19 cellular contexts compared by ENCODE assay signal in genomic region chr2:46117379-46117778, GRCh38.
DNase-seq lines count a peak whose midpoint lies in the region; ATAC-seq and TF ChIP-seq lines count a peak whose summit lies in the region.
"Had no signal": no experiment of that assay in that cellular context is flagged by ENCODE, and none has a peak within 500 bp of the region (broad histone marks: within the 10 kb centered on the region; RNA-seq: fewer than 3 reads in every experiment).

No MANE protein-coding gene starts in this region.

- H3K4me1 ChIP-seq in heart right ventricle, result peaks cover 6 to 77% (median 54%) of the 10 kb centered on the region in 9 donors
- peaks cover 2 to 60% (median 26%) of the 10 kb centered on the region in 5 donors for H3K4me1 ChIP-seq in subcutaneous abdominal adipose tissue (ENCODE audit: control insufficient read depth in 5 of 5, insufficient read depth in 5 of 5, low read length in 5 of 5)

- H3K27ac Mint-ChIP-seq in activated CD4-positive, alpha-beta memory T cell treated with anti-CD3 and anti-CD28 coated beads, Interleukin-2, amount 10 ng/mL, durations not matched to agents 7 days and 5 days, result no peak overlapping the region
- H3K27ac Mint-ChIP-seq: nephron had no signal

- H3K27me3 Mint-ChIP-seq in activated CD4-positive, alpha-beta memory T cell treated with anti-CD3 and anti-CD28 coated beads, Interleukin-2, amount 10 ng/mL, durations not matched to agents 7 days and 5 days, result no peaks in the 10 kb centered on the region

- WGBS in heart right ventricle, 2 donors, result 90 to 92% methylated on average over 2 of the region's 2 CpGs

- TF ChIP-seq CTCF in heart right ventricle (IDR thresholded peaks at IDR 0.05), result no peak
- no peak for TF ChIP-seq CTCF in fibroblast of the aortic adventitia (IDR thresholded peaks at IDR 0.05; ENCODE audit: insufficient read depth, low read length)

- H3K36me3 Mint-ChIP-seq in activated CD4-positive, alpha-beta memory T cell treated with anti-CD3 and anti-CD28 coated beads, Interleukin-2, amount 10 ng/mL, durations not matched to agents 7 days and 5 days (ENCODE audit: low read depth), result peaks cover 3% of the 10 kb centered on the region

- POLR2A ChIA-PET in activated CD4-positive, alpha-beta memory T cell treated with anti-CD3 and anti-CD28 coated beads, Interleukin-2, amount 10 ng/mL, durations not matched to agents 7 days and 5 days (lab: Charles Lee), result no interaction called here

- H3K4me3 ChIP-seq in heart right ventricle (no peak overlapping the region), fibroblast of the aortic adventitia (ENCODE audit: low read depth, low read length) (no peak overlapping the region), subcutaneous abdominal adipose tissue (ENCODE audit: low read depth in 1 of 5, low read length in 5 of 5) (no peak overlapping the region)
- H3K4me3 ChIP-seq: cardiac muscle cell, esophagus muscularis mucosa, spleen, upper lobe of right lung had no signal

- H3K9me3 ChIP-seq in heart right ventricle, result no peaks in the 10 kb centered on the region
- H3K9me3 ChIP-seq in subcutaneous abdominal adipose tissue (ENCODE audit: control insufficient read depth in 5 of 5, low read length in 5 of 5), result no peaks in the 10 kb centered on the region
- H3K9me3 ChIP-seq: esophagus muscularis mucosa, spleen, upper lobe of right lung had no signal

- CTCF ChIA-PET in activated CD4-positive, alpha-beta memory T cell treated with anti-CD3 and anti-CD28 coated beads, Interleukin-2, amount 10 ng/mL, durations not matched to agents 7 days and 5 days (lab: Charles Lee), result no interaction called here

- peak in 1 of 8 donors; percentile 66 for ATAC-seq in heart right ventricle
- ATAC-seq in Right ventricle myocardium inferior, result no peak
- ATAC-seq: upper lobe of right lung had no signal

- intact Hi-C loops in heart right ventricle (cut with DNase I) (loop anchor here in 2 of 10 donors (5.0 to 10.0 kb wide), 3 partner anchors 50 to 103 kb away; no protein-coding TSS in a partner anchor), Right ventricle myocardium inferior (cut with DNase I) (loop anchor here (2.0 kb wide), 1 partner anchor 23 kb away; no protein-coding TSS in a partner anchor)

- H3K4me1 Mint-ChIP-seq in activated CD4-positive, alpha-beta memory T cell treated with anti-CD3 and anti-CD28 coated beads, Interleukin-2, amount 10 ng/mL, durations not matched to agents 7 days and 5 days, result no peaks in the 10 kb centered on the region

- H3K36me3 ChIP-seq in heart right ventricle (no peaks in the 10 kb centered on the region), subcutaneous abdominal adipose tissue (ENCODE audit: control insufficient read depth in 5 of 5, insufficient read depth in 5 of 5, low read length in 5 of 5) (no peaks in the 10 kb centered on the region)
- H3K36me3 ChIP-seq: cardiac muscle cell, esophagus muscularis mucosa, spleen, upper lobe of right lung had no signal

- H3K27ac ChIP-seq in heart right ventricle (peak overlapping the region in 9 of 10 donors; percentile 56 to 89 (median 84)), subcutaneous abdominal adipose tissue (ENCODE audit: low read depth, low read length) (peak overlapping the region; percentile 19)
- H3K27ac ChIP-seq: cardiac muscle cell, upper lobe of right lung had no signal

- H3K9ac ChIP-seq in subcutaneous abdominal adipose tissue (ENCODE audit: low read length in 5 of 5), result no peak overlapping the region

- DNase-seq in heart right ventricle (no peak), Right ventricle myocardium inferior (ENCODE audit: missing footprints) (no peak), SW 1271 (lab: John Stamatoyannopoulos, UW) (peak; percentile 28 to 71), fibroblast of the aortic adventitia (ENCODE audit: low read depth) (peak; percentile 82), GF-D8 (lab: John Stamatoyannopoulos, UW) (no peak), NOMO-1 treated with dmso at 0.1 percent for 144 hours (lab: John Stamatoyannopoulos, UW; ENCODE audit: unreplicated experiment) (no peak)
- DNase-seq in activated CD4-positive, alpha-beta memory T cell treated with anti-CD3 and anti-CD28 coated beads, Interleukin-2, amount 10 ng/mL, durations not matched to agents 7 days and 5 days, result no peak
- DNase-seq: activated CD4-positive, alpha-beta T cell treated with anti-CD3 and anti-CD28 coated beads for 4 hours; DMS 273 treated with DMSO at 0.1 percent for 48 hours; H7; islet precursor cell; NCI-H1694 treated with DMSO at 0.1 percent for 48 hours; NK-92 treated with Interleukin-12 subunit alpha and Interleukin-12 subunit beta, amount 100 ng/mL, for 24 hours; spleen; upper lobe of right lung had no signal

- H3K9me3 Mint-ChIP-seq in activated CD4-positive, alpha-beta memory T cell treated with anti-CD3 and anti-CD28 coated beads, Interleukin-2, amount 10 ng/mL, durations not matched to agents 7 days and 5 days, result no peaks in the 10 kb centered on the region

- H3K27me3 ChIP-seq in heart right ventricle (no peaks in the 10 kb centered on the region), subcutaneous abdominal adipose tissue (ENCODE audit: control insufficient read depth in 5 of 5, insufficient read depth in 4 of 5, low read length in 5 of 5) (no peaks in the 10 kb centered on the region)
- H3K27me3 ChIP-seq: cardiac muscle cell, esophagus muscularis mucosa, spleen, upper lobe of right lung had no signal

- no peak overlapping the region for H3K4me3 Mint-ChIP-seq in activated CD4-positive, alpha-beta memory T cell treated with anti-CD3 and anti-CD28 coated beads, Interleukin-2, amount 10 ng/mL, durations not matched to agents 7 days and 5 days
- H3K4me3 Mint-ChIP-seq: nephron had no signal

Comparison
In these comparisons a context has a peak if more than half of its experiments do, and no peak if none do; other contexts are left out.
1. DNase-seq: peak in SW 1271 (2 of 2) and fibroblast of the aortic adventitia (single experiment); none in heart right ventricle (0 of 2), Right ventricle myocardium inferior (single experiment), GF-D8 (single experiment), NOMO-1 treated with dmso at 0.1 percent for 144 hours (single experiment) and activated CD4-positive, alpha-beta memory T cell treated with anti-CD3 and anti-CD28 coated beads, Interleukin-2, amount 10 ng/mL, durations not matched to agents 7 days and 5 days (single experiment).